ENCODE assay signal across 17 cellular contexts in genomic region chr5:131316822-131317221, GRCh38. TPM values are rescaled to one million over a fixed set of nuclear protein-coding genes. Genes with fewer than 3 reads are reported as not detected.
A peak's percentile ranks its signal among the peaks of the same experiment; 100 is the strongest.
DNase-seq lines count a peak whose midpoint lies in the region; ATAC-seq and TF ChIP-seq lines count a peak whose summit lies in the region.
"Had no signal": no experiment of that assay in that cellular context is flagged by ENCODE, and none has a peak within 500 bp of the region (broad histone marks: within the 10 kb centered on the region; RNA-seq: fewer than 3 reads in every experiment).

No MANE protein-coding gene starts in this region.

- no peak overlapping the region for H3K4me3 ChIP-seq in CD4-positive, alpha-beta memory T cell (ENCODE audit: low read length in 2 of 2)
- no peak overlapping the region for H3K4me3 ChIP-seq in colonic mucosa
- H3K4me3 ChIP-seq: GM23248 had no signal

- H3K4me3 Mint-ChIP-seq in activated naive CD4-positive, alpha-beta T cell treated with anti-CD3 and anti-CD28 coated beads for 36 hours, result no peak overlapping the region
- peak overlapping the region in 4 of 8 donors; percentile 9 to 48 (median 26) for H3K4me3 Mint-ChIP-seq in CD4-positive, alpha-beta memory T cell
- H3K4me3 Mint-ChIP-seq in T-helper 17 cell (peak overlapping the region; percentile 21), naive B cell (no peak overlapping the region)
- H3K4me3 Mint-ChIP-seq: CD14-positive monocyte had no signal

- peaks cover 82% of the 10 kb centered on the region for H3K4me1 Mint-ChIP-seq in activated naive CD4-positive, alpha-beta T cell treated with anti-CD3 and anti-CD28 coated beads for 36 hours (ENCODE audit: low read depth)
- H3K4me1 Mint-ChIP-seq in CD4-positive, alpha-beta memory T cell, result peaks cover 61 to 86% (median 73%) of the 10 kb centered on the region in 4 donors
- peaks cover 54% of the 10 kb centered on the region for H3K4me1 Mint-ChIP-seq in T-helper 17 cell
- H3K4me1 Mint-ChIP-seq in naive B cell, result peaks cover 35 to 72% (median 63%) of the 10 kb centered on the region in 3 donors

- peak overlapping the region; percentile 13 for H3K27ac Mint-ChIP-seq in activated naive CD4-positive, alpha-beta T cell treated with anti-CD3 and anti-CD28 coated beads for 36 hours
- H3K27ac Mint-ChIP-seq in CD4-positive, alpha-beta memory T cell, result peak overlapping the region in 4 of 7 donors; percentile 2 to 73 (median 41)
- H3K27ac Mint-ChIP-seq in T-helper 17 cell (peak overlapping the region; percentile 69), naive B cell (peak overlapping the region in 4 of 6 donors; percentile 21 to 63 (median 24))

- POLR2A ChIA-PET in CD4-positive, alpha-beta memory T cell (lab: Charles Lee; ENCODE audit: partially characterized antibody), result interaction anchor here (1.0 to 1.4 kb wide), 2 partner anchors 13 to 152 kb away, joined by 3 read pairs; partner anchors contain the start of gene HINT1

- peaks cover 85% of the 10 kb centered on the region for H3K4me1 ChIP-seq in CD4-positive, alpha-beta memory T cell (ENCODE audit: insufficient read depth, low read length)
- H3K4me1 ChIP-seq in colonic mucosa, result no peaks in the 10 kb centered on the region

- H3K27ac ChIP-seq in CD4-positive, alpha-beta memory T cell (ENCODE audit: low read depth, low read length), result no peak overlapping the region
- no peak overlapping the region for H3K27ac ChIP-seq in colonic mucosa
- H3K27ac ChIP-seq: GM23248, HL-60 had no signal

- H3K9ac ChIP-seq in colonic mucosa (ENCODE audit: low read depth in 2 of 2, low read length in 2 of 2), result no peak overlapping the region
- H3K9ac ChIP-seq: GM23248 had no signal

- TF ChIP-seq CTCF in colonic mucosa (IDR thresholded peaks at IDR 0.05), result no peak

- H3K27me3 ChIP-seq in CD4-positive, alpha-beta memory T cell (ENCODE audit: insufficient read depth, low read length), result no peaks in the 10 kb centered on the region
- H3K27me3 ChIP-seq in colonic mucosa, result no peaks in the 10 kb centered on the region

- CTCF ChIA-PET in activated naive CD4-positive, alpha-beta T cell treated with anti-CD3 and anti-CD28 coated beads for 36 hours (lab: Charles Lee), result no interaction called here
- CTCF ChIA-PET in CD4-positive, alpha-beta memory T cell (lab: Charles Lee; ENCODE audit: partially characterized antibody), result no interaction called here

- H3K9me3 Mint-ChIP-seq in activated naive CD4-positive, alpha-beta T cell treated with anti-CD3 and anti-CD28 coated beads for 36 hours, result peaks cover 3% of the 10 kb centered on the region
- H3K9me3 Mint-ChIP-seq in CD4-positive, alpha-beta memory T cell, result peaks cover 0 to 3% (median 0%) of the 10 kb centered on the region in 8 donors
- H3K9me3 Mint-ChIP-seq in naive B cell, result peaks cover 0 to 3% (median 0%) of the 10 kb centered on the region in 7 donors

- no peaks in the 10 kb centered on the region for H3K27me3 Mint-ChIP-seq in activated naive CD4-positive, alpha-beta T cell treated with anti-CD3 and anti-CD28 coated beads for 36 hours (ENCODE audit: low read depth)
- H3K27me3 Mint-ChIP-seq in CD4-positive, alpha-beta memory T cell, result no peaks in the 10 kb centered on the region
- H3K27me3 Mint-ChIP-seq in T-helper 17 cell, result no peaks in the 10 kb centered on the region
- H3K27me3 Mint-ChIP-seq in naive B cell, result no peaks in the 10 kb centered on the region

- peaks cover 17% of the 10 kb centered on the region for H3K36me3 ChIP-seq in CD4-positive, alpha-beta memory T cell (ENCODE audit: insufficient read depth, low read length)
- H3K36me3 ChIP-seq in colonic mucosa, result no peaks in the 10 kb centered on the region

- H3K9me3 ChIP-seq in CD4-positive, alpha-beta memory T cell (ENCODE audit: control insufficient read depth in 1 of 2, low read length in 2 of 2), result no peaks in the 10 kb centered on the region
- H3K9me3 ChIP-seq in T-helper 17 cell (ENCODE audit: control insufficient read depth, low read length, poor library complexity, severe bottlenecking) (no peaks in the 10 kb centered on the region), colonic mucosa (no peaks in the 10 kb centered on the region)

- intact Hi-C loops in activated naive CD4-positive, alpha-beta T cell treated with anti-CD3 and anti-CD28 coated beads for 36 hours (cut with micrococcal nuclease), result no loop called here
- intact Hi-C loops in CD4-positive, alpha-beta memory T cell (cut with micrococcal nuclease), result loop anchor here (2.0 kb wide), 2 partner anchors 14 to 52 kb away; partner anchors contain the start of gene CDC42SE2
- intact Hi-C loops in colonic mucosa (cut with DNase I), result no loop called here

- no peak for ATAC-seq in T-helper 17 cell
- no peak for ATAC-seq in naive B cell (ENCODE audit: low read depth in 2 of 2)

- DNase-seq in activated naive CD4-positive, alpha-beta T cell treated with anti-CD3 and anti-CD28 coated beads for 36 hours, result no peak
- DNase-seq in activated naive CD4-positive, alpha-beta T cell treated with anti-CD3 and anti-CD28 coated beads, Interleukin-2, amount 50 U/mL, for 16 hours, result no peak
- no peak for DNase-seq in CD4-positive, alpha-beta memory T cell
- DNase-seq in T-helper 17 cell (no peak), naive B cell (no peak), NOMO-1 treated with DMSO at 0.1 percent for 48 hours (lab: John Stamatoyannopoulos, UW; ENCODE audit: unreplicated experiment) (no peak), NCI-H1417 (lab: John Stamatoyannopoulos, UW) (no peak), colonic mucosa (no peak)
- DNase-seq: GM23248, HCEC 1CT, NCI-H1105 treated with DMSO at 0.1 percent for 48 hours, NCI-H1930, NCI-H526 treated with DMSO at 0.1 percent for 48 hours, OCI-M1, SHP77 treated with DMSO at 0.1 percent for 48 hours had no signal

- H3K36me3 Mint-ChIP-seq in activated naive CD4-positive, alpha-beta T cell treated with anti-CD3 and anti-CD28 coated beads for 36 hours (ENCODE audit: low read depth), result peaks cover 46% of the 10 kb centered on the region
- H3K36me3 Mint-ChIP-seq in CD4-positive, alpha-beta memory T cell, result peaks cover 58 to 59% of the 10 kb centered on the region in 2 donors
- peaks cover 8% of the 10 kb centered on the region for H3K36me3 Mint-ChIP-seq in T-helper 17 cell (ENCODE audit: low read depth)
- peaks cover 11 to 22% of the 10 kb centered on the region in 2 donors for H3K36me3 Mint-ChIP-seq in naive B cell

RNA-seq across cellular contexts. Expression of gene CDC42SE2, which starts 53.0 kb away (rescaled TPM):
- 100 to 1,000 TPM; 106 to 108 TPM for total RNA-seq in activated naive CD4-positive, alpha-beta T cell treated with anti-CD3 and anti-CD28 coated beads for 36 hours
- total RNA-seq in CD4-positive, alpha-beta memory T cell, result 100 to 1,000 TPM; 298 to 316 TPM
- polyA plus RNA-seq in CD4-positive, alpha-beta memory T cell, result 100 to 1,000 TPM; 414 to 773 TPM
- 100 to 1,000 TPM; 215 to 245 TPM for total RNA-seq in T-helper 17 cell
- polyA plus RNA-seq in naive B cell (ENCODE audit: low read depth in 6 of 6), result 100 to 1,000 TPM; 168 to 314 (median 243) TPM
- 100 to 1,000 TPM in 1 of 2 donors, 10 to 100 TPM in 1; 74.2 to 110 TPM for total RNA-seq in colonic mucosa

Comparison
In these comparisons a context has a peak if more than half of its experiments do, and no peak if none do; other contexts are left out.
1. H3K27ac Mint-ChIP-seq: peak in every context shown above with its lines; median percentile 69 in T-helper 17 cell; 41 in CD4-positive, alpha-beta memory T cell; 24 in naive B cell; 13 in activated naive CD4-positive, alpha-beta T cell treated with anti-CD3 and anti-CD28 coated beads for 36 hours.